ENCODE assay signal across 12 cellular contexts in genomic region chr9:21443849-21444625, GRCh38. TPM values are rescaled to one million over a fixed set of nuclear protein-coding genes. Genes with fewer than 3 reads are reported as not detected.
DNase-seq lines count a peak whose midpoint lies in the region; ATAC-seq and TF ChIP-seq lines count a peak whose summit lies in the region.
"Had no signal": no experiment of that assay in that cellular context is flagged by ENCODE, and none has a peak within 500 bp of the region (broad histone marks: within the 10 kb centered on the region; RNA-seq: fewer than 3 reads in every experiment).

No MANE protein-coding gene starts in this region.

- peak; percentile 45 for DNase-seq in CD14-positive monocyte (ENCODE audit: low spot score)
- DNase-seq in OCI-M1 (lab: John Stamatoyannopoulos, UW): peak; percentile 33
- no peak for DNase-seq in stomach
- DNase-seq in NCI-H187 (lab: John Stamatoyannopoulos, UW): no peak
- DNase-seq in MCF 10A (ENCODE audit: unreplicated experiment): no peak
- no peak for DNase-seq in NCI-H748 (lab: John Stamatoyannopoulos, UW; ENCODE audit: unreplicated experiment)
- DNase-seq: DMS53, NCI-H1436 had no signal

- TF ChIP-seq EP300 in stomach (IDR thresholded peaks at IDR 0.05): no peak

- CTCF ChIA-PET in MCF 10A (lab: Yijun Ruan, JAX): interaction anchor here (0.6 to 3.8 kb wide), 2 partner anchors 10 to 841 kb away, joined by 3 to 16 read pairs; no protein-coding TSS in a partner anchor

- WGBS in stomach, 5 donors: 83 to 91% (median 85%) methylated on average over 4 of the region's 4 CpGs

- H3K27me3 Mint-ChIP-seq in CD14-positive monocyte (ENCODE audit: low read depth in 3 of 3) (peaks cover 15 to 31% (median 28%) of the 10 kb centered on the region in 3 donors), MCF 10A (ENCODE audit: insufficient read depth, unreplicated experiment) (no peaks in the 10 kb centered on the region)

- POLR2A ChIA-PET in MCF 10A (lab: Yijun Ruan, JAX): no interaction called here

- peak overlapping the region in 1 of 2 donors; percentile 64 for H3K4me3 Mint-ChIP-seq in CD14-positive monocyte
- H3K4me3 Mint-ChIP-seq in MCF 10A (ENCODE audit: unreplicated experiment): no peak overlapping the region

- no peak for TF ChIP-seq POLR2A in stomach (IDR thresholded peaks at IDR 0.05)

- no peaks in the 10 kb centered on the region for H3K27me3 ChIP-seq in stomach

- intact Hi-C loops in CD14-positive monocyte (cut with micrococcal nuclease) (loop anchor here in 1 of 2 donors (5.0 to 10.0 kb wide), 2 partner anchors 62 to 109 kb away; partner anchors contain the start of gene KLHL9), stomach (cut with DNase I; ENCODE audit: low total_unique reads) (no loop called here), MCF 10A (cut with micrococcal nuclease) (no loop called here)

- no TSS peak for BruUV-seq in MCF 10A (replicated peaks; lab: Mats Ljungman, UMichigan)

- TF ChIP-seq CTCF in CD14-positive monocyte (IDR thresholded peaks at IDR 0.05) (no peak), stomach (IDR thresholded peaks at IDR 0.05) (no peak), MCF 10A (IDR thresholded peaks at IDR 0.05; ENCODE audit: unreplicated experiment) (no peak)

- no peak overlapping the region for H3K27ac ChIP-seq in stomach

- no peaks in the 10 kb centered on the region for H3K36me3 ChIP-seq in stomach

- no peaks in the 10 kb centered on the region for H3K4me1 ChIP-seq in stomach

- H3K4me1 Mint-ChIP-seq in CD14-positive monocyte (peaks cover 16% of the 10 kb centered on the region), MCF 10A (ENCODE audit: insufficient read depth, unreplicated experiment) (no peaks in the 10 kb centered on the region)

- peak overlapping the region in 3 of 7 donors; percentile 20 to 59 (median 52) for H3K27ac Mint-ChIP-seq in CD14-positive monocyte
- no peak overlapping the region for H3K27ac Mint-ChIP-seq in MCF 10A (ENCODE audit: low read depth, unreplicated experiment)

- ATAC-seq in GM19043 (IDR thresholded peaks at IDR 0.05; ENCODE audit: low read depth, unreplicated experiment) (peak; percentile 87), HG02981 (IDR thresholded peaks at IDR 0.05; ENCODE audit: unreplicated experiment) (peak; percentile 90)

- H3K36me3 Mint-ChIP-seq in CD14-positive monocyte (no peaks in the 10 kb centered on the region), MCF 10A (ENCODE audit: insufficient read depth, unreplicated experiment) (no peaks in the 10 kb centered on the region)

- H3K4me3 ChIP-seq in stomach: no peak overlapping the region

- H3K9me3 Mint-ChIP-seq in CD14-positive monocyte: no peaks in the 10 kb centered on the region
- no peaks in the 10 kb centered on the region for H3K9me3 Mint-ChIP-seq in MCF 10A (ENCODE audit: unreplicated experiment)

- peaks cover 0 to 4% (median 0%) of the 10 kb centered on the region in 4 donors for H3K9me3 ChIP-seq in stomach

RNA-seq across cellular contexts. Expression of gene IFNA1, which starts 3.8 kb away (rescaled TPM):
- polyA plus RNA-seq in CD14-positive monocyte (not detected), stomach (not detected)
- total RNA-seq in stomach (not detected), MCF 10A (2022) (not detected in 2 replicates)
- total RNA-seq: activated CD8-positive, alpha-beta memory T cell treated with anti-CD3 and anti-CD28 coated beads for 36 hours; epithelial cell of proximal tubule had no signal

RNA-seq across cellular contexts. Expression of gene IFNA8, which starts 35.1 kb away (rescaled TPM):
- polyA plus RNA-seq in CD14-positive monocyte: not detected
- not detected for total RNA-seq in stomach
- polyA plus RNA-seq in stomach: not detected
- total RNA-seq in MCF 10A (2022): not detected in 2 replicates
- total RNA-seq: activated CD8-positive, alpha-beta memory T cell treated with anti-CD3 and anti-CD28 coated beads for 36 hours; epithelial cell of proximal tubule had no signal

RNA-seq across cellular contexts. Expression of gene IFNE, which starts 38.1 kb away (rescaled TPM):
- polyA plus RNA-seq in CD14-positive monocyte: not detected
- 1 to 10 TPM in 1 of 5 donors, under 1 TPM in 1, not detected in 3; 0.73 to 2.9 TPM for total RNA-seq in stomach
- 1 to 10 TPM in 1 of 3 donors, not detected in 2; 1.8 TPM for polyA plus RNA-seq in stomach
- total RNA-seq in MCF 10A (2022): 2.1 and 2.4 TPM in 2 replicates
- total RNA-seq: activated CD8-positive, alpha-beta memory T cell treated with anti-CD3 and anti-CD28 coated beads for 36 hours; epithelial cell of proximal tubule had no signal

RNA-seq across cellular contexts. Expression of gene IFNA2, which starts 58.8 kb away (rescaled TPM):
- polyA plus RNA-seq in CD14-positive monocyte: not detected
- total RNA-seq in stomach: not detected
- not detected for polyA plus RNA-seq in stomach
- total RNA-seq in MCF 10A (2022): not detected in 2 replicates
- total RNA-seq: activated CD8-positive, alpha-beta memory T cell treated with anti-CD3 and anti-CD28 coated beads for 36 hours; epithelial cell of proximal tubule had no signal

Comparison
In these comparisons a context has a peak if more than half of its experiments do, and no peak if none do; other contexts are left out.
1. DNase-seq: peak in CD14-positive monocyte (single experiment) and OCI-M1 (single experiment); none in stomach (single experiment), NCI-H187 (0 of 2), MCF 10A (single experiment) and NCI-H748 (single experiment).